1 cellular context compared by ENCODE assay signal in the genomic region with DNA sequence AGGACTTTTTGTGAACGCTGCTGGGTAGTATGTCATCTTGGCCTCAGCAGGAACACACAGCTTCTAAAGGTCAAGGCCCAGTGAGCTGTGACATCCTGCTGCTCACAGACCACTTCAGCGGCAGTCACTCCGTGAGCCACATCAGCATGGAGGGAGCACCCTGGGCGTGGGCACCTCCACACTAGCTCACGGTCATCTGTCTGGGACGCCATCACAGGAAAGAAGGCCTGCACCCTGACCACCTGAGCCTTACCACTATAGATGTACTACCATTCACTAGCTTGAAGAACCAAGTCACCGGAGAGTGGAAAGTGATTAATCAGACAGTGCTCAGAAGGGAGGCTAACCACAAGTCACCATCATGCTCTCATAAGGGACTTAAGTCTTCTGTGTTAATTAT.
A peak's percentile ranks its signal among the peaks of the same experiment; 100 is the strongest.
TF ChIP-seq lines count a peak whose summit lies in the region.

No MANE protein-coding gene starts in this region.

TF ChIP-seq in HepG2, 621 proteins besides CTCF, POLR2A, EP300 and RAD21 (continues in another document):
- TF ChIP-seq ATF1 (CRISPR knock-in tag; IDR thresholded peaks at IDR 0.05), result no peak
- TF ChIP-seq REPIN1 (CRISPR knock-in tag; IDR thresholded peaks at IDR 0.05; ENCODE audit: borderline replicate concordance, low read depth), result no peak
- no peak for TF ChIP-seq ZSCAN21 (CRISPR knock-in tag; IDR thresholded peaks at IDR 0.05; ENCODE audit: borderline replicate concordance)
- no peak for TF ChIP-seq TBX3 (IDR thresholded peaks at IDR 0.05; ENCODE audit: borderline replicate concordance)
- no peak for TF ChIP-seq ZNF549 (CRISPR knock-in tag; IDR thresholded peaks at IDR 0.05)
- TF ChIP-seq, protein P1, sequence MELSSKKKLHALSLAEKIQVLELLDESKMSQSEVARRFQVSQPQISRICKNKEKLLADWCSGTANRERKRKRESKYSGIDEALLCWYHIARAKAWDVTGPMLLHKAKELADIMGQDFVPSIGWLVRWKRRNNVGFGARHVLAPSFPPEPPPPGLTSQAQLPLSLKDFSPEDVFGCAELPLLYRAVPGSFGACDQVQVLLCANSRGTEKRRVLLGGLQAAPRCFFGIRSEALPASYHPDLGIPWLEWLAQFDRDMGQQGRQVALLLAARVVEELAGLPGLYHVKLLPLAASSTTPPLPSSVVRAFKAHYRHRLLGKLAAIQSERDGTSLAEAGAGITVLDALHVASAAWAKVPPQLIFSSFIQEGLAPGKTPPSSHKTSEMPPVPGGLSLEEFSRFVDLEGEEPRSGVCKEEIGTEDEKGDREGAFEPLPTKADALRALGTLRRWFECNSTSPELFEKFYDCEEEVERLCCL (CRISPR knock-in tag; IDR thresholded peaks at IDR 0.05; ENCODE audit: borderline replicate concordance), result no peak
- TF ChIP-seq NFE2 (CRISPR knock-in tag; IDR thresholded peaks at IDR 0.05), result no peak
- peak; percentile 89 for TF ChIP-seq ZNF263 (CRISPR knock-in tag; IDR thresholded peaks at IDR 0.05)
- TF ChIP-seq, protein P2, sequence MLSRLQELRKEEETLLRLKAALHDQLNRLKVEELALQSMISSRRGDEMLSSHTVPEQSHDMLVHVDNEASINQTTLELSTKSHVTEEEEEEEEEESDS (CRISPR knock-in tag; IDR thresholded peaks at IDR 0.05; ENCODE audit: borderline replicate concordance), result no peak
- TF ChIP-seq ARNT2 (CRISPR knock-in tag; IDR thresholded peaks at IDR 0.05; ENCODE audit: low read depth), result no peak
- no peak for TF ChIP-seq THYN1 (CRISPR knock-in tag; IDR thresholded peaks at IDR 0.05; ENCODE audit: borderline replicate concordance, low read depth)
- no peak for TF ChIP-seq ZNF331 (CRISPR knock-in tag; IDR thresholded peaks at IDR 0.05)
- no peak for TF ChIP-seq SRSF4 (IDR thresholded peaks at IDR 0.05; ENCODE audit: low read depth, low read length, poor library complexity, severe bottlenecking)
- no peak for TF ChIP-seq FOXM1 (CRISPR knock-in tag; IDR thresholded peaks at IDR 0.05)
- TF ChIP-seq, protein P3, sequence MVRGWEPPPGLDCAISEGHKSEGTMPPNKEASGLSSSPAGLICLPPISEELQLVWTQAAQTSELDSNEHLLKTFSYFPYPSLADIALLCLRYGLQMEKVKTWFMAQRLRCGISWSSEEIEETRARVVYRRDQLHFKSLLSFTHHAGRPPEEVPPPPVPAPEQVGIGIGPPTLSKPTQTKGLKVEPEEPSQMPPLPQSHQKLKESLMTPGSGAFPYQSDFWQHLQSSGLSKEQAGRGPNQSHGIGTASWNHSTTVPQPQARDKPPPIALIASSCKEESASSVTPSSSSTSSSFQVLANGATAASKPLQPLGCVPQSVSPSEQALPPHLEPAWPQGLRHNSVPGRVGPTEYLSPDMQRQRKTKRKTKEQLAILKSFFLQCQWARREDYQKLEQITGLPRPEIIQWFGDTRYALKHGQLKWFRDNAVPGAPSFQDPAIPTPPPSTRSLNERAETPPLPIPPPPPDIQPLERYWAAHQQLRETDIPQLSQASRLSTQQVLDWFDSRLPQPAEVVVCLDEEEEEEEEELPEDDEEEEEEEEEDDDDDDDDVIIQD (CRISPR knock-in tag; IDR thresholded peaks at IDR 0.05; ENCODE audit: low read depth), result no peak
- peak; percentile 30; the same call in 1 of the 2 replicates for TF ChIP-seq POLR2AphosphoS5 (IDR thresholded peaks at IDR 0.05; ENCODE audit: low read depth, low read length)
- TF ChIP-seq FOXK1 (CRISPR knock-in tag; IDR thresholded peaks at IDR 0.05; ENCODE audit: borderline replicate concordance, low read depth), result no peak
- TF ChIP-seq ZNF7 (CRISPR knock-in tag; IDR thresholded peaks at IDR 0.05), result no peak
- TF ChIP-seq, protein P4, sequence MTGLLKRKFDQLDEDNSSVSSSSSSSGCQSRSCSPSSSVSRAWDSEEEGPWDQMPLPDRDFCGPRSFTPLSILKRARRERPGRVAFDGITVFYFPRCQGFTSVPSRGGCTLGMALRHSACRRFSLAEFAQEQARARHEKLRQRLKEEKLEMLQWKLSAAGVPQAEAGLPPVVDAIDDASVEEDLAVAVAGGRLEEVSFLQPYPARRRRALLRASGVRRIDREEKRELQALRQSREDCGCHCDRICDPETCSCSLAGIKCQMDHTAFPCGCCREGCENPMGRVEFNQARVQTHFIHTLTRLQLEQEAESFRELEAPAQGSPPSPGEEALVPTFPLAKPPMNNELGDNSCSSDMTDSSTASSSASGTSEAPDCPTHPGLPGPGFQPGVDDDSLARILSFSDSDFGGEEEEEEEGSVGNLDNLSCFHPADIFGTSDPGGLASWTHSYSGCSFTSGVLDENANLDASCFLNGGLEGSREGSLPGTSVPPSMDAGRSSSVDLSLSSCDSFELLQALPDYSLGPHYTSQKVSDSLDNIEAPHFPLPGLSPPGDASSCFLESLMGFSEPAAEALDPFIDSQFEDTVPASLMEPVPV (CRISPR knock-in tag; IDR thresholded peaks at IDR 0.05), result no peak
- TF ChIP-seq TAF1 (CRISPR knock-in tag; IDR thresholded peaks at IDR 0.05), result no peak
- 0 out of 2 replicates have a peak, but pooled peaks have one; percentile 16 for TF ChIP-seq ZFX (CRISPR knock-in tag; IDR thresholded peaks at IDR 0.05; ENCODE audit: low read depth)
- no peak for TF ChIP-seq NRL (CRISPR knock-in tag; IDR thresholded peaks at IDR 0.05; ENCODE audit: borderline replicate concordance)
- no peak for TF ChIP-seq ZNF891 (CRISPR knock-in tag; IDR thresholded peaks at IDR 0.05)
- no peak for TF ChIP-seq ZBTB3 (CRISPR knock-in tag; IDR thresholded peaks at IDR 0.05; ENCODE audit: borderline replicate concordance, low read depth)
- TF ChIP-seq NFRKB (IDR thresholded peaks at IDR 0.05), result no peak
- TF ChIP-seq NR2F6 (IDR thresholded peaks at IDR 0.05), result peak; percentile 43; the same call in 1 of the 2 replicates
- TF ChIP-seq NR2F6 (CRISPR knock-in tag; IDR thresholded peaks at IDR 0.05), result peak; percentile 74
- no peak for TF ChIP-seq ARNTL (CRISPR knock-in tag; IDR thresholded peaks at IDR 0.05)
- no peak for TF ChIP-seq HMG20A (CRISPR knock-in tag; IDR thresholded peaks at IDR 0.05; ENCODE audit: borderline replicate concordance)
- TF ChIP-seq, protein P5, sequence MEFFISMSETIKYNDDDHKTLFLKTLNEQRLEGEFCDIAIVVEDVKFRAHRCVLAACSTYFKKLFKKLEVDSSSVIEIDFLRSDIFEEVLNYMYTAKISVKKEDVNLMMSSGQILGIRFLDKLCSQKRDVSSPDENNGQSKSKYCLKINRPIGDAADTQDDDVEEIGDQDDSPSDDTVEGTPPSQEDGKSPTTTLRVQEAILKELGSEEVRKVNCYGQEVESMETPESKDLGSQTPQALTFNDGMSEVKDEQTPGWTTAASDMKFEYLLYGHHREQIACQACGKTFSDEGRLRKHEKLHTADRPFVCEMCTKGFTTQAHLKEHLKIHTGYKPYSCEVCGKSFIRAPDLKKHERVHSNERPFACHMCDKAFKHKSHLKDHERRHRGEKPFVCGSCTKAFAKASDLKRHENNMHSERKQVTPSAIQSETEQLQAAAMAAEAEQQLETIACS (CRISPR knock-in tag; IDR thresholded peaks at IDR 0.05), result no peak
- TF ChIP-seq ZNF564 (CRISPR knock-in tag; IDR thresholded peaks at IDR 0.05), result no peak
- no peak for TF ChIP-seq SIN3A (IDR thresholded peaks at IDR 0.05; ENCODE audit: borderline replicate concordance, low read depth, low read length)
- TF ChIP-seq MYNN (CRISPR knock-in tag; IDR thresholded peaks at IDR 0.05; ENCODE audit: low read depth), result no peak
- TF ChIP-seq TBX2 (CRISPR knock-in tag; IDR thresholded peaks at IDR 0.05; ENCODE audit: borderline replicate concordance), result peak; percentile 21; the same call in 1 of the 2 replicates
- TF ChIP-seq ZSCAN25 (CRISPR knock-in tag; IDR thresholded peaks at IDR 0.05), result no peak
- peak; percentile 95 for TF ChIP-seq ZBTB38 (CRISPR knock-in tag; IDR thresholded peaks at IDR 0.05)
- TF ChIP-seq, protein P6, sequence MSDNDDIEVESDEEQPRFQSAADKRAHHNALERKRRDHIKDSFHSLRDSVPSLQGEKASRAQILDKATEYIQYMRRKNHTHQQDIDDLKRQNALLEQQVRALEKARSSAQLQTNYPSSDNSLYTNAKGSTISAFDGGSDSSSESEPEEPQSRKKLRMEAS (IDR thresholded peaks at IDR 0.05), result 0 out of 2 replicates have a peak, but pooled peaks have one; percentile 16
- TF ChIP-seq ZNF589 (CRISPR knock-in tag; conservative IDR thresholded peaks at IDR 0.05), result no peak
- TF ChIP-seq, protein P7, sequence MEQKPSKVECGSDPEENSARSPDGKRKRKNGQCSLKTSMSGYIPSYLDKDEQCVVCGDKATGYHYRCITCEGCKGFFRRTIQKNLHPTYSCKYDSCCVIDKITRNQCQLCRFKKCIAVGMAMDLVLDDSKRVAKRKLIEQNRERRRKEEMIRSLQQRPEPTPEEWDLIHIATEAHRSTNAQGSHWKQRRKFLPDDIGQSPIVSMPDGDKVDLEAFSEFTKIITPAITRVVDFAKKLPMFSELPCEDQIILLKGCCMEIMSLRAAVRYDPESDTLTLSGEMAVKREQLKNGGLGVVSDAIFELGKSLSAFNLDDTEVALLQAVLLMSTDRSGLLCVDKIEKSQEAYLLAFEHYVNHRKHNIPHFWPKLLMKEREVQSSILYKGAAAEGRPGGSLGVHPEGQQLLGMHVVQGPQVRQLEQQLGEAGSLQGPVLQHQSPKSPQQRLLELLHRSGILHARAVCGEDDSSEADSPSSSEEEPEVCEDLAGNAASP (CRISPR knock-in tag; IDR thresholded peaks at IDR 0.05; ENCODE audit: borderline replicate concordance), result no peak
- TF ChIP-seq MAZ (IDR thresholded peaks at IDR 0.05; ENCODE audit: borderline replicate concordance, low read depth, low read length), result no peak
- TF ChIP-seq MAZ (CRISPR knock-in tag; IDR thresholded peaks at IDR 0.05; ENCODE audit: low read depth), result no peak
- no peak for TF ChIP-seq KLF16 (CRISPR knock-in tag; IDR thresholded peaks at IDR 0.05)
- TF ChIP-seq SAP130 (CRISPR knock-in tag; IDR thresholded peaks at IDR 0.05; ENCODE audit: low read depth), result peak; percentile 66
- TF ChIP-seq, protein P8, sequence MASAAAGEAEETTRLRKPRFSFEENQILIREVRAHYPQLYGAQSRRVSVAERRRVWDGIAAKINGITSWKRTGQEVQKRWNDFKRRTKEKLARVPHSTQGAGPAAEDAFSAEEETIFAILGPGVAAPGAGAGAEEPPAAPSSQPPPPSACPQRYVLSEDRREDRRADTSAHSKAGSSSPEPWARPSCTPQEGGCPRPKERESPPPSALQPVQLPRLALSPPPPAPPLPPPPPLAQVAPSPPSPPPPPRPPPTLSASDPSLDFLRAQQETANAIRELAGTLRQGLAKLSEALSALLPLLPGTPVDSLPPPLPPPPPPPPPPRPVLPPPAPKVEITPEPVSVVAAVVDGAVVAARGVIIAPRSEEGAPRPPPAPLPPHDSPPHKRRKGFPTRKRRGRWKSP (CRISPR knock-in tag; IDR thresholded peaks at IDR 0.05), result no peak
- no peak for TF ChIP-seq SRSF9 (IDR thresholded peaks at IDR 0.05; ENCODE audit: borderline replicate concordance, insufficient read depth, low read depth, low read length, poor library complexity, severe bottlenecking)
- no peak for TF ChIP-seq SRY (CRISPR knock-in tag; IDR thresholded peaks at IDR 0.05)
- no peak for TF ChIP-seq HNF4G (IDR thresholded peaks at IDR 0.05; ENCODE audit: borderline replicate concordance, low read depth, low read length)
- TF ChIP-seq HNF4G (CRISPR knock-in tag; IDR thresholded peaks at IDR 0.05; ENCODE audit: borderline replicate concordance, low read depth), result no peak
- TF ChIP-seq, protein P9, sequence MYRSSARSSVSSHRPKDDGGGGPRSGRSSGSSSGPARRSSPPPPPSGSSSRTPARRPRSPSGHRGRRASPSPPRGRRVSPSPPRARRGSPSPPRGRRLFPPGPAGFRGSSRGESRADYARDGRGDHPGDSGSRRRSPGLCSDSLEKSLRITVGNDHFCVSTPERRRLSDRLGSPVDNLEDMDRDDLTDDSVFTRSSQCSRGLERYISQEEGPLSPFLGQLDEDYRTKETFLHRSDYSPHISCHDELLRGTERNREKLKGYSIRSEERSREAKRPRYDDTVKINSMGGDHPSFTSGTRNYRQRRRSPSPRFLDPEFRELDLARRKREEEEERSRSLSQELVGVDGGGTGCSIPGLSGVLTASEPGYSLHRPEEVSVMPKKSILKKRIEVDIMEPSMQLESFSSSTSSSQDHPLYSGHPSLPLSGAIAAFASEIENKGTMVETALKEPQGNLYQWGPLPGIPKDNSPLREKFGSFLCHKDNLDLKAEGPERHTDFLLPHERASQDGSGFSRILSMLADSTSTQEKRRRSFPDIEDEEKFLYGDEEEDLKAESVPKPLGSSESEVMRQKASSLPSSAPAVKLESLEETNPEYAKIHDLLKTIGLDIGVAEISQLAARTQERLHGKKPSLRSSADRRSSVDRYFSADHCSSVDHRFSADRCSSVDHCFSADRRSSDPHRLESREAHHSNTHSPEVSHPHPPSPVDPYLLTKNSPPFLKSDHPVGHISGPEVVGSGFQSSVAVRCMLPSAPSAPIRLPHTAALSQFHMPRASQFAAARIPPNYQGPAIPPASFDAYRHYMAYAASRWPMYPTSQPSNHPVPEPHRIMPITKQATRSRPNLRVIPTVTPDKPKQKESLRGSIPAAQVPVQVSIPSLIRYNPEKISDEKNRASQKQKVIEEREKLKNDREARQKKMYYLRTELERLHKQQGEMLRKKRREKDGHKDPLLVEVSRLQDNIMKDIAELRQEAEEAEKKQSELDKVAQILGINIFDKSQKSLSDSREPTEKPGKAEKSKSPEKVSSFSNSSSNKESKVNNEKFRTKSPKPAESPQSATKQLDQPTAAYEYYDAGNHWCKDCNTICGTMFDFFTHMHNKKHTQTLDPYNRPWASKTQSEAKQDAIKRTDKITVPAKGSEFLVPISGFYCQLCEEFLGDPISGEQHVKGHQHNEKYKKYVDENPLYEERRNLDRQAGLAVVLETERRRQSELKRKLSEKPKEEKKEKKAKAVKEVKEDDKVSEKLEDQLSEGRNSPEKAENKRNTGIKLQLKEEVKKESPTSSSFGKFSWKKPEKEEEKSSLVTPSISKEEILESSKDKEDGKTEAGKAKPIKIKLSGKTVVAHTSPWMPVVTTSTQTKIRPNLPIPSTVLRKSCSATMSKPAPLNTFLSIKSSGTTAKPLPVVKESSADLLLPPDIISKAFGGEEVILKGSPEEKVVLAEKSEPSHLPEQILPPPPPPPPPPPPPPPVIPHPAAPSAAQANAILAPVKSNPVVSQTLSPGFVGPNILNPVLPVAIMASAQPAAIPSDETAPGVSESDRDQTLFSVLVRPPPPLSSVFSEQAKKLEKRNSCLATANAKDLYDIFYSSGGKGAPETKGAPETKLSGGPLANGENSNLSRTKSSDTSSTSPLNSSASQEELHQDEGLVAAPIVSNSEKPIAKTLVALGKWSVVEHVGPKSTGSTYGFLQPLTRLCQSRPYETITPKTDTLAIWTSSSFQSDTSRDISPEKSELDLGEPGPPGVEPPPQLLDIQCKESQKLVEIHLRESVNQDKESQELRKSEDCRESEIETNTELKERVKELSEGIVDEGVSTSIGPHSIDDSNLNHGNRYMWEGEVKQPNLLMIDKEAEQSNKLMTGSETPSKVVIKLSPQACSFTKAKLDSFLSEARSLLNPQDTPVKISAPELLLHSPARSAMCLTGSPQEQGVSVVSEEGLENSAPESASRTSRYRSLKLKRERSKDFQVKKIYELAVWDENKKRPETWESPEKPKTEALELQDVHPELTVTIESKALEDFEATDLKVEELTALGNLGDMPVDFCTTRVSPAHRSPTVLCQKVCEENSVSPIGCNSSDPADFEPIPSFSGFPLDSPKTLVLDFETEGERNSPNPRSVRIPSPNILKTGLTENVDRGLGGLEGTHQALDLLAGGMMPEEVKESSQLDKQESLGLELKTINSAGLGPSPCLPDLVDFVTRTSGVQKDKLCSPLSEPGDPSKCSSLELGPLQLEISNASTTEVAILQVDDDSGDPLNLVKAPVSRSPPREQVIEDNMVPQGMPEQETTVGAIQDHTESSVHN (CRISPR knock-in tag; IDR thresholded peaks at IDR 0.05), result no peak
- no peak for TF ChIP-seq CCAR2 (optimal IDR thresholded peaks at IDR 0.05; ENCODE audit: low read depth, low read length)
